Comparison of ENCODE assay signal across 26 cellular contexts in genomic region chr10:73460897-73461296, GRCh38. TPM values are rescaled to one million over a fixed set of nuclear protein-coding genes. Genes with fewer than 3 reads are reported as not detected.
DNase-seq lines count a peak whose midpoint lies in the region; ATAC-seq, FAIRE-seq and TF ChIP-seq lines count a peak whose summit lies in the region.
"Had no signal": no experiment of that assay in that cellular context is flagged by ENCODE, and none has a peak within 500 bp of the region (broad histone marks: within the 10 kb centered on the region; RNA-seq: fewer than 3 reads in every experiment).

No MANE protein-coding gene starts in this region.

- intact Hi-C loops in activated CD4-positive, alpha-beta memory T cell treated with anti-CD3 and anti-CD28 coated beads for 36 hours (cut with micrococcal nuclease), result no loop called here
- intact Hi-C loops in transverse colon (cut with DNase I; ENCODE audit: low total_unique reads), result no loop called here

- no peaks in the 10 kb centered on the region for H3K27me3 Mint-ChIP-seq in activated CD4-positive, alpha-beta memory T cell treated with anti-CD3 and anti-CD28 coated beads for 36 hours
- no peaks in the 10 kb centered on the region for H3K27me3 Mint-ChIP-seq in activated CD4-positive, alpha-beta memory T cell treated with anti-CD3 and anti-CD28 coated beads, Interleukin-2, amount 10 ng/mL, durations not matched to agents 7 days and 5 days
- H3K27me3 Mint-ChIP-seq in WTC11 (ENCODE audit: low read depth) (no peaks in the 10 kb centered on the region), neural progenitor cell (ENCODE audit: insufficient read depth, low read depth) (peaks cover 3% of the 10 kb centered on the region)
- H3K27me3 Mint-ChIP-seq: CD4-positive, CD25-positive, alpha-beta regulatory T cell; CD8-positive, alpha-beta memory T cell had no signal

- no peaks in the 10 kb centered on the region for H3K9me3 Mint-ChIP-seq in activated CD4-positive, alpha-beta memory T cell treated with anti-CD3 and anti-CD28 coated beads for 36 hours
- H3K9me3 Mint-ChIP-seq in activated CD4-positive, alpha-beta memory T cell treated with anti-CD3 and anti-CD28 coated beads, Interleukin-2, amount 10 ng/mL, durations not matched to agents 7 days and 5 days, result no peaks in the 10 kb centered on the region
- H3K9me3 Mint-ChIP-seq in WTC11, result no peaks in the 10 kb centered on the region
- no peaks in the 10 kb centered on the region for H3K9me3 Mint-ChIP-seq in neural progenitor cell
- H3K9me3 Mint-ChIP-seq: CD4-positive, CD25-positive, alpha-beta regulatory T cell; CD8-positive, alpha-beta memory T cell; HFFc6 had no signal

- no peaks in the 10 kb centered on the region for H3K36me3 ChIP-seq in neural progenitor cell
- peaks cover 0 to 20% (median 2%) of the 10 kb centered on the region in 4 donors for H3K36me3 ChIP-seq in transverse colon
- H3K36me3 ChIP-seq: BE2C had no signal

- no peak overlapping the region for H3K4me3 Mint-ChIP-seq in activated CD4-positive, alpha-beta memory T cell treated with anti-CD3 and anti-CD28 coated beads for 36 hours
- no peak overlapping the region for H3K4me3 Mint-ChIP-seq in activated CD4-positive, alpha-beta memory T cell treated with anti-CD3 and anti-CD28 coated beads, Interleukin-2, amount 10 ng/mL, durations not matched to agents 7 days and 5 days
- no peak overlapping the region for H3K4me3 Mint-ChIP-seq in WTC11
- no peak overlapping the region for H3K4me3 Mint-ChIP-seq in neural progenitor cell
- H3K4me3 Mint-ChIP-seq: CD4-positive, CD25-positive, alpha-beta regulatory T cell; CD8-positive, alpha-beta memory T cell; HFFc6 had no signal

- H3K4me1 ChIP-seq in neural progenitor cell (no peaks in the 10 kb centered on the region), transverse colon (peaks cover 0 to 12% (median 4%) of the 10 kb centered on the region in 4 donors)
- H3K4me1 ChIP-seq: BE2C had no signal

- no peak overlapping the region for H2AFZ ChIP-seq in neural progenitor cell (replicated peaks)

- TF ChIP-seq POLR2A in GM12891 (IDR thresholded peaks at IDR 0.05; ENCODE audit: low read depth, low read length) (no peak), transverse colon (IDR thresholded peaks at IDR 0.05) (no peak)

- H4K20me1 ChIP-seq in neural progenitor cell (ENCODE audit: low read depth), result no peaks in the 10 kb centered on the region

- H3K27me3 ChIP-seq in neural progenitor cell (no peaks in the 10 kb centered on the region), transverse colon (no peaks in the 10 kb centered on the region)
- H3K27me3 ChIP-seq: BE2C had no signal

- no peak for TF ChIP-seq EP300 in transverse colon (IDR thresholded peaks at IDR 0.05; ENCODE audit: low read depth)

- in situ Hi-C loops in transverse colon (cut with MboI; ENCODE audit: low pct_ligation_motif_present in 1 of 4, low pct_unique_long_range_greater_than_20kb in 1 of 4, low sequenced_read_pairs in 3 of 4), result no loop called here

- no peak for TF ChIP-seq CTCF in WTC11 (IDR thresholded peaks at IDR 0.05)
- TF ChIP-seq CTCF in neural progenitor cell (IDR thresholded peaks at IDR 0.05), result no peak
- no peak for TF ChIP-seq CTCF in transverse colon (IDR thresholded peaks at IDR 0.05)

- H3K27ac Mint-ChIP-seq in activated CD4-positive, alpha-beta memory T cell treated with anti-CD3 and anti-CD28 coated beads for 36 hours, result peak overlapping the region; percentile 24
- H3K27ac Mint-ChIP-seq in activated CD4-positive, alpha-beta memory T cell treated with anti-CD3 and anti-CD28 coated beads, Interleukin-2, amount 10 ng/mL, durations not matched to agents 7 days and 5 days, result no peak overlapping the region
- H3K27ac Mint-ChIP-seq in WTC11, result peak overlapping the region; percentile 35; the same call in 1 of the 2 replicates
- no peak overlapping the region for H3K27ac Mint-ChIP-seq in neural progenitor cell
- H3K27ac Mint-ChIP-seq: HFFc6 had no signal

- H3K4me3 ChIP-seq in neural progenitor cell (no peak overlapping the region), transverse colon (no peak overlapping the region)

- H3K36me3 Mint-ChIP-seq in activated CD4-positive, alpha-beta memory T cell treated with anti-CD3 and anti-CD28 coated beads for 36 hours, result peaks cover 12% of the 10 kb centered on the region
- peaks cover 50% of the 10 kb centered on the region for H3K36me3 Mint-ChIP-seq in activated CD4-positive, alpha-beta memory T cell treated with anti-CD3 and anti-CD28 coated beads, Interleukin-2, amount 10 ng/mL, durations not matched to agents 7 days and 5 days (ENCODE audit: low read depth)
- H3K36me3 Mint-ChIP-seq in WTC11 (peaks cover 3% of the 10 kb centered on the region; the same call in 1 of the 2 replicates), neural progenitor cell (peaks cover 14% of the 10 kb centered on the region)

- no peaks in the 10 kb centered on the region for H3K79me2 ChIP-seq in neural progenitor cell (ENCODE audit: low read depth)

- H3K27ac ChIP-seq in neural progenitor cell (peak overlapping the region; percentile 29), transverse colon (peak overlapping the region in 1 of 4 donors; percentile 3)
- H3K27ac ChIP-seq: 22Rv1, HL-60 had no signal

- H3K9ac ChIP-seq in neural progenitor cell, result no peak overlapping the region

- CTCF ChIA-PET in activated CD4-positive, alpha-beta memory T cell treated with anti-CD3 and anti-CD28 coated beads for 36 hours (lab: Charles Lee), result no interaction called here
- CTCF ChIA-PET in activated CD4-positive, alpha-beta memory T cell treated with anti-CD3 and anti-CD28 coated beads, Interleukin-2, amount 10 ng/mL, durations not matched to agents 7 days and 5 days (lab: Charles Lee), result no interaction called here
- CTCF ChIA-PET in WTC11 (lab: Charles Lee), result no interaction called here

- H3K4me2 ChIP-seq in neural progenitor cell, result no peak overlapping the region

- H3F3A ChIP-seq in neural progenitor cell (ENCODE audit: low read depth), result no peaks in the 10 kb centered on the region

- ATAC-seq in WTC11, result no peak
- ATAC-seq: HCT116 had no signal

- DNase-seq in activated CD4-positive, alpha-beta memory T cell treated with anti-CD3 and anti-CD28 coated beads for 36 hours, result no peak
- no peak for DNase-seq in activated CD4-positive, alpha-beta memory T cell treated with anti-CD3 and anti-CD28 coated beads, Interleukin-2, amount 10 ng/mL, durations not matched to agents 7 days and 5 days
- DNase-seq in GM12891 (ENCODE audit: insufficient read length, low spot score) (no peak), WTC11 (ENCODE audit: low spot score) (no peak), neural progenitor cell (ENCODE audit: low spot score) (no peak), HPDE6-E6E7 (ENCODE audit: extremely low spot score) (no peak), transverse colon (no peak), nucleus accumbens (lab: John Stamatoyannopoulos, UW) (no peak)
- DNase-seq: BE2C; C1 segment of cervical spinal cord; CD4-positive, CD25-positive, alpha-beta regulatory T cell; CD8-positive, alpha-beta memory T cell; COR-L47; DMS 273 treated with DMSO at 0.1 percent for 48 hours; DMS53; DND-41; EL; GOT3; H7; HFFc6 had no signal

- peak; percentile 31 for FAIRE-seq in GM12891 (lab: Jason Lieb, UNC)
- FAIRE-seq: G401.6, GM12892, HTR-8/SVneo had no signal

- POLR2A ChIA-PET in activated CD4-positive, alpha-beta memory T cell treated with anti-CD3 and anti-CD28 coated beads for 36 hours (lab: Charles Lee), result no interaction called here
- POLR2A ChIA-PET in activated CD4-positive, alpha-beta memory T cell treated with anti-CD3 and anti-CD28 coated beads, Interleukin-2, amount 10 ng/mL, durations not matched to agents 7 days and 5 days (lab: Charles Lee), result no interaction called here
- POLR2A ChIA-PET in WTC11 (lab: Charles Lee), result interaction anchor here (0.6 kb wide), 1 partner anchor 95 kb away, joined by 6 read pairs; no protein-coding TSS in a partner anchor

- 97% methylated on average over 4 of the region's 4 CpGs; no CpG with 5 or more reads in 1 of the 2 donors for WGBS in transverse colon (ENCODE audit: low coverage in 1 of 2), 2 donors

- H3K9me3 ChIP-seq in neural progenitor cell (ENCODE audit: low read depth) (no peaks in the 10 kb centered on the region), transverse colon (no peaks in the 10 kb centered on the region)
- H3K9me3 ChIP-seq: BE2C had no signal

- no peaks in the 10 kb centered on the region for H3K4me1 Mint-ChIP-seq in activated CD4-positive, alpha-beta memory T cell treated with anti-CD3 and anti-CD28 coated beads for 36 hours (ENCODE audit: low read depth)
- H3K4me1 Mint-ChIP-seq in activated CD4-positive, alpha-beta memory T cell treated with anti-CD3 and anti-CD28 coated beads, Interleukin-2, amount 10 ng/mL, durations not matched to agents 7 days and 5 days, result no peaks in the 10 kb centered on the region
- no peaks in the 10 kb centered on the region for H3K4me1 Mint-ChIP-seq in WTC11
- no peaks in the 10 kb centered on the region for H3K4me1 Mint-ChIP-seq in neural progenitor cell

TF ChIP-seq in GM12891, 5 proteins besides CTCF, POLR2A, EP300 and RAD21 (continues in another document):
- TF ChIP-seq TAF1 (IDR thresholded peaks at IDR 0.05; ENCODE audit: low read depth, low read length), result no peak

RNA-seq across cellular contexts. Expression of gene MSS51, which starts 27.5 kb away (rescaled TPM):
- 1 to 10 TPM; 2.1 to 2.5 TPM for total RNA-seq in activated CD4-positive, alpha-beta memory T cell treated with anti-CD3 and anti-CD28 coated beads for 36 hours
- total RNA-seq in activated CD4-positive, alpha-beta memory T cell treated with anti-CD3 and anti-CD28 coated beads, Interleukin-2, amount 10 ng/mL, durations not matched to agents 7 days and 5 days, result 1 to 10 TPM; 2.8 to 3.3 TPM
- 0.80 TPM for polyA plus RNA-seq in GM12891 (2012; ENCODE audit: low read depth, missing spikeins)
- total RNA-seq in WTC11 (2021) (2.9 to 3.1 TPM (median 3.0 TPM) in 3 replicates), neural progenitor cell (ENCODE audit: low replicate concordance) (1.4 and 2.2 TPM in 2 replicates), transverse colon (1 to 10 TPM; 1.4 to 2.4 (median 2.0) TPM)

RNA-seq across cellular contexts. Expression of gene PPP3CB, which starts 34.9 kb away (rescaled TPM):
- 10 to 100 TPM; 48.4 to 50.2 TPM for total RNA-seq in activated CD4-positive, alpha-beta memory T cell treated with anti-CD3 and anti-CD28 coated beads for 36 hours
- total RNA-seq in activated CD4-positive, alpha-beta memory T cell treated with anti-CD3 and anti-CD28 coated beads, Interleukin-2, amount 10 ng/mL, durations not matched to agents 7 days and 5 days, result 10 to 100 TPM; 53.4 to 55.4 TPM
- 23.2 TPM for polyA plus RNA-seq in GM12891 (2012; ENCODE audit: low read depth, missing spikeins)
- total RNA-seq in WTC11 (2021), result 30.0 to 34.4 TPM (median 32.9 TPM) in 3 replicates
- 31.7 and 47.0 TPM in 2 replicates for total RNA-seq in neural progenitor cell (ENCODE audit: low replicate concordance)
- total RNA-seq in transverse colon, result 10 to 100 TPM; 20.5 to 54.5 (median 35.9) TPM

RNA-seq across cellular contexts. Expression of gene ANXA7, which starts 47.0 kb away (rescaled TPM):
- 100 to 1,000 TPM; 138 to 143 TPM for total RNA-seq in activated CD4-positive, alpha-beta memory T cell treated with anti-CD3 and anti-CD28 coated beads for 36 hours
- total RNA-seq in activated CD4-positive, alpha-beta memory T cell treated with anti-CD3 and anti-CD28 coated beads, Interleukin-2, amount 10 ng/mL, durations not matched to agents 7 days and 5 days, result 100 to 1,000 TPM in 1 of 2 experiments, 10 to 100 TPM in 1; 98.7 to 107 TPM
- polyA plus RNA-seq in GM12891 (2012; ENCODE audit: low read depth, missing spikeins), result 71.7 TPM
- 66.7 to 68.2 TPM (median 67.8 TPM) in 3 replicates for total RNA-seq in WTC11 (2021)
- total RNA-seq in neural progenitor cell (ENCODE audit: low replicate concordance), result 49.1 and 53.6 TPM in 2 replicates
- 100 to 1,000 TPM in 1 of 4 donors, 10 to 100 TPM in 3; 12.3 to 110 (median 64.1) TPM for total RNA-seq in transverse colon

Comparison
In these comparisons a context has a peak if more than half of its experiments do, and no peak if none do; other contexts are left out.
1. H3K27ac Mint-ChIP-seq: peak in activated CD4-positive, alpha-beta memory T cell treated with anti-CD3 and anti-CD28 coated beads for 36 hours (single experiment) and WTC11 (single experiment); none in activated CD4-positive, alpha-beta memory T cell treated with anti-CD3 and anti-CD28 coated beads, Interleukin-2, amount 10 ng/mL, durations not matched to agents 7 days and 5 days (single experiment) and neural progenitor cell (single experiment).